In genomic region chr3:85740561-85740960, GRCh38 we compare ENCODE assay signal across 30 cellular contexts.
"Had no signal": no experiment of that assay in that cellular context is flagged by ENCODE, and none has a peak within 500 bp of the region (broad histone marks: within the 10 kb centered on the region; RNA-seq: fewer than 3 reads in every experiment).

No MANE protein-coding gene starts in this region.

- H3K36me3 ChIP-seq: adrenal gland, cardiac muscle cell had no signal

- H3K27ac ChIP-seq: adrenal gland, cardiac muscle cell, VCaP had no signal

- H3K9me3 ChIP-seq: adrenal gland had no signal

- H3K4me1 ChIP-seq: adrenal gland had no signal

- ATAC-seq: activated CD8-positive, alpha-beta T cell treated with anti-CD3 and anti-CD28 coated beads for 36 hours; activated naive CD4-positive, alpha-beta T cell treated with anti-CD3 and anti-CD28 coated beads, Interleukin-2, amount 50 U/mL, for 72 hours; activated T-cell treated with anti-CD3 and anti-CD28 coated beads, Interleukin-2, amount 50 U/mL, for 4 hours; activated T-cell treated with anti-CD3 and anti-CD28 coated beads, Interleukin-2, amount 50 U/mL, for 72 hours; activated T-helper 17 cell treated with anti-CD3 and anti-CD28 coated beads, Interleukin-2, amount 50 U/mL, for 72 hours had no signal

- H3K27me3 ChIP-seq: adrenal gland, cardiac muscle cell had no signal

- H3K4me3 ChIP-seq: adrenal gland, cardiac muscle cell had no signal

- DNase-seq: activated B cell treated with CpG ODN at 0.5 μM for 24 hours; activated CD4-positive, alpha-beta memory T cell treated with anti-CD3 and anti-CD28 coated beads for 36 hours; activated CD4-positive, alpha-beta T cell treated with anti-CD3 and anti-CD28 coated beads for 4 hours; activated CD4-positive, alpha-beta T cell treated with anti-CD3 and anti-CD28 coated beads, Interleukin-2, amount 10 ng/mL, durations not matched to agents 24 days and 14 days; activated CD4-positive, alpha-beta T cell treated with anti-CD3 and anti-CD28 coated beads, Interleukin-2, amount 50 U/mL, for 1 hour; activated CD4-positive, alpha-beta T cell treated with anti-CD3 and anti-CD28 coated beads, Interleukin-2, amount 50 U/mL, for 4 hours; activated CD4-positive, CD25-positive, alpha-beta regulatory T cell treated with anti-CD3 and anti-CD28 coated beads, Interleukin-2, amount 50 U/mL, for 72 hours; activated CD8-positive, alpha-beta memory T cell treated with anti-CD3 and anti-CD28 coated beads, Interleukin-2, amount 50 U/mL, for 4 hours; activated CD8-positive, alpha-beta T cell treated with anti-CD3 and anti-CD28 coated beads for 36 hours; activated effector memory CD4-positive, alpha-beta T cell treated with anti-CD3 and anti-CD28 coated beads, Interleukin-2, amount 50 U/mL, for 16 hours; activated gamma-delta T cell treated with Interleukin-2 at 50 U/mL for 16 hours; activated naive CD4-positive, alpha-beta T cell; activated naive CD4-positive, alpha-beta T cell treated with anti-CD3 and anti-CD28 coated beads for 36 hours; activated naive CD4-positive, alpha-beta T cell treated with anti-CD3 and anti-CD28 coated beads, Interleukin-2, amount 50 U/mL, for 16 hours; activated naive CD8-positive, alpha-beta T cell treated with anti-CD3 and anti-CD28 coated beads for 36 hours; activated T-cell treated with anti-CD3 and anti-CD28 coated beads for 4 hours; activated T-cell treated with anti-CD3 and anti-CD28 coated beads, Interleukin-2, amount 50 U/mL, for 1 hour; activated T-cell treated with anti-CD3 and anti-CD28 coated beads, Interleukin-2, amount 50 U/mL, for 4 hours; activated T-cell treated with anti-CD3 and anti-CD28 coated beads, Interleukin-2, amount 50 U/mL, for 72 hours; adrenal gland; amniotic stem cell; aorta; central memory CD4-positive, alpha-beta T cell; T-helper 1 cell; T-helper 2 cell; T-helper 9 cell had no signal
